1 cellular context compared by ENCODE assay signal in genomic region chr5:6187501-6187900, GRCh38.
TF ChIP-seq lines count a peak whose summit lies in the region.

No MANE protein-coding gene starts in this region.

TF ChIP-seq in GM12878, 131 proteins besides CTCF, POLR2A, EP300 and RAD21 (continued from another document):
- TF ChIP-seq NKRF (conservative IDR thresholded peaks at IDR 0.05) (no peak), PML (IDR thresholded peaks at IDR 0.05; ENCODE audit: low read length) (no peak)
